ENCODE assay signal across 1 cellular context in the genomic region with DNA sequence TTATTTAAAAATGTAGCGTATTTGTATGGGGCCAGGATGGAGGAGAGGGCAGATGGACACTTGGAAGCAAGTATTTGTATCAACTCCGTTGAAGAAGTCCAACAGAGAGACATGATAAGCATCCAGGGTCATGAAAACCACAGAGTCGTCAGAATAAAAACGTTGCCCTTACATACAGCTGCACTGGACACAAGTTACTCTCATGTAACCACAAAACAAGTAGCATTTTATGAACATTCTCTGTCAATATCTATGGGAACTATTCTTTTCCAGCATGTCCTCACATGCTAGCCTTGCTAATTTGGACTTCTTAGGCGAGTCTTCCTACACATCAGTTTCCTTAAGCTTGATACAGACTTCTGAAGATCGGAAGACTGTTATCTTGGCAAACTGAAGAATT.
TF ChIP-seq lines count a peak whose summit lies in the region.

No MANE protein-coding gene starts in this region.

TF ChIP-seq in GM12878, 131 proteins besides CTCF, POLR2A, EP300 and RAD21:
- TF ChIP-seq POU2F2 (IDR thresholded peaks at IDR 0.05; ENCODE audit: borderline replicate concordance, low read depth, low read length) (no peak), MEF2A (IDR thresholded peaks at IDR 0.05; ENCODE audit: insufficient read depth, low read depth, low read length) (no peak), SPI1 (IDR thresholded peaks at IDR 0.05; ENCODE audit: borderline replicate concordance, insufficient read depth, low read depth, low read length) (no peak), NR2C1 (IDR thresholded peaks at IDR 0.05) (no peak), BMI1 (IDR thresholded peaks at IDR 0.05; ENCODE audit: borderline replicate concordance) (no peak), HCFC1 (IDR thresholded peaks at IDR 0.05; ENCODE audit: low read length) (no peak), RBBP5 (conservative IDR thresholded peaks at IDR 0.05) (no peak), EGR1 (IDR thresholded peaks at IDR 0.05; ENCODE audit: borderline replicate concordance in 1 of 2, low read depth in 2 of 2, low read length in 2 of 2) (no peak), CEBPB (IDR thresholded peaks at IDR 0.05; ENCODE audit: borderline replicate concordance in 1 of 2, low read depth in 2 of 2, low read length in 2 of 2) (no peak), PML (IDR thresholded peaks at IDR 0.05; ENCODE audit: low read length) (no peak), MYC (IDR thresholded peaks at IDR 0.05; ENCODE audit: insufficient read depth, insufficient read length, insufficient replicate concordance, low read length, severe bottlenecking) (no peak)
- TF ChIP-seq, protein P1, sequence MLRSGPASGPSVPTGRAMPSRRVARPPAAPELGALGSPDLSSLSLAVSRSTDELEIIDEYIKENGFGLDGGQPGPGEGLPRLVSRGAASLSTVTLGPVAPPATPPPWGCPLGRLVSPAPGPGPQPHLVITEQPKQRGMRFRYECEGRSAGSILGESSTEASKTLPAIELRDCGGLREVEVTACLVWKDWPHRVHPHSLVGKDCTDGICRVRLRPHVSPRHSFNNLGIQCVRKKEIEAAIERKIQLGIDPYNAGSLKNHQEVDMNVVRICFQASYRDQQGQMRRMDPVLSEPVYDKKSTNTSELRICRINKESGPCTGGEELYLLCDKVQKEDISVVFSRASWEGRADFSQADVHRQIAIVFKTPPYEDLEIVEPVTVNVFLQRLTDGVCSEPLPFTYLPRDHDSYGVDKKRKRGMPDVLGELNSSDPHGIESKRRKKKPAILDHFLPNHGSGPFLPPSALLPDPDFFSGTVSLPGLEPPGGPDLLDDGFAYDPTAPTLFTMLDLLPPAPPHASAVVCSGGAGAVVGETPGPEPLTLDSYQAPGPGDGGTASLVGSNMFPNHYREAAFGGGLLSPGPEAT (IDR thresholded peaks at IDR 0.05; ENCODE audit: low read depth): no peak
- TF ChIP-seq, protein P2, sequence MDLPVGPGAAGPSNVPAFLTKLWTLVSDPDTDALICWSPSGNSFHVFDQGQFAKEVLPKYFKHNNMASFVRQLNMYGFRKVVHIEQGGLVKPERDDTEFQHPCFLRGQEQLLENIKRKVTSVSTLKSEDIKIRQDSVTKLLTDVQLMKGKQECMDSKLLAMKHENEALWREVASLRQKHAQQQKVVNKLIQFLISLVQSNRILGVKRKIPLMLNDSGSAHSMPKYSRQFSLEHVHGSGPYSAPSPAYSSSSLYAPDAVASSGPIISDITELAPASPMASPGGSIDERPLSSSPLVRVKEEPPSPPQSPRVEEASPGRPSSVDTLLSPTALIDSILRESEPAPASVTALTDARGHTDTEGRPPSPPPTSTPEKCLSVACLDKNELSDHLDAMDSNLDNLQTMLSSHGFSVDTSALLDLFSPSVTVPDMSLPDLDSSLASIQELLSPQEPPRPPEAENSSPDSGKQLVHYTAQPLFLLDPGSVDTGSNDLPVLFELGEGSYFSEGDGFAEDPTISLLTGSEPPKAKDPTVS (IDR thresholded peaks at IDR 0.05; ENCODE audit: low read depth, low read length): no peak
- TF ChIP-seq, protein P3, sequence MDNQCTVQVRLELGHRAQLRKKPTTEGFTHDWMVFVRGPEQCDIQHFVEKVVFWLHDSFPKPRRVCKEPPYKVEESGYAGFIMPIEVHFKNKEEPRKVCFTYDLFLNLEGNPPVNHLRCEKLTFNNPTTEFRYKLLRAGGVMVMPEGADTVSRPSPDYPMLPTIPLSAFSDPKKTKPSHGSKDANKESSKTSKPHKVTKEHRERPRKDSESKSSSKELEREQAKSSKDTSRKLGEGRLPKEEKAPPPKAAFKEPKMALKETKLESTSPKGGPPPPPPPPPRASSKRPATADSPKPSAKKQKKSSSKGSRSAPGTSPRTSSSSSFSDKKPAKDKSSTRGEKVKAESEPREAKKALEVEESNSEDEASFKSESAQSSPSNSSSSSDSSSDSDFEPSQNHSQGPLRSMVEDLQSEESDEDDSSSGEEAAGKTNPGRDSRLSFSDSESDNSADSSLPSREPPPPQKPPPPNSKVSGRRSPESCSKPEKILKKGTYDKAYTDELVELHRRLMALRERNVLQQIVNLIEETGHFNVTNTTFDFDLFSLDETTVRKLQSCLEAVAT (IDR thresholded peaks at IDR 0.05): no peak
- TF ChIP-seq, protein P4, sequence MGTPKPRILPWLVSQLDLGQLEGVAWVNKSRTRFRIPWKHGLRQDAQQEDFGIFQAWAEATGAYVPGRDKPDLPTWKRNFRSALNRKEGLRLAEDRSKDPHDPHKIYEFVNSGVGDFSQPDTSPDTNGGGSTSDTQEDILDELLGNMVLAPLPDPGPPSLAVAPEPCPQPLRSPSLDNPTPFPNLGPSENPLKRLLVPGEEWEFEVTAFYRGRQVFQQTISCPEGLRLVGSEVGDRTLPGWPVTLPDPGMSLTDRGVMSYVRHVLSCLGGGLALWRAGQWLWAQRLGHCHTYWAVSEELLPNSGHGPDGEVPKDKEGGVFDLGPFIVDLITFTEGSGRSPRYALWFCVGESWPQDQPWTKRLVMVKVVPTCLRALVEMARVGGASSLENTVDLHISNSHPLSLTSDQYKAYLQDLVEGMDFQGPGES (IDR thresholded peaks at IDR 0.05): no peak
